Comparison of ENCODE assay signal across 1 cellular context in genomic region chr16:68416057-68417046, GRCh38.
TF ChIP-seq lines count a peak whose summit lies in the region.

No MANE protein-coding gene starts in this region.

TF ChIP-seq in GM23338, 12 proteins besides CTCF, POLR2A, EP300 and RAD21 (continued from another document):
- no peak for TF ChIP-seq REST (IDR thresholded peaks at IDR 0.05; ENCODE audit: unreplicated experiment)
- no peak for TF ChIP-seq ZNF114 (CRISPR knock-in tag; IDR thresholded peaks at IDR 0.05)
- no peak for TF ChIP-seq POLR2AphosphoS5 (IDR thresholded peaks at IDR 0.05; ENCODE audit: low read depth)
